24 cellular contexts compared by ENCODE assay signal in genomic region chr10:126179637-126180036, GRCh38.
DNase-seq lines count a peak whose midpoint lies in the region; ATAC-seq, FAIRE-seq and TF ChIP-seq lines count a peak whose summit lies in the region.
"Had no signal": no experiment of that assay in that cellular context is flagged by ENCODE, and none has a peak within 500 bp of the region (broad histone marks: within the 10 kb centered on the region; RNA-seq: fewer than 3 reads in every experiment).

No MANE protein-coding gene starts in this region.

- no peak overlapping the region for H3K4me2 ChIP-seq in HepG2 (ENCODE audit: low read depth, low read length)

- TF ChIP-seq EP300 in HepG2 (IDR thresholded peaks at IDR 0.05; ENCODE audit: low read depth in 2 of 2, low read length in 2 of 2) (no peak), HepG2 (CRISPR knock-in tag; IDR thresholded peaks at IDR 0.05; ENCODE audit: borderline replicate concordance) (no peak)

- TF ChIP-seq POLR2A in GM18505 (IDR thresholded peaks at IDR 0.05; ENCODE audit: borderline replicate concordance, extremely low read depth, insufficient read depth, insufficient read length) (no peak), lower leg skin (IDR thresholded peaks at IDR 0.05) (no peak), HepG2 (IDR thresholded peaks at IDR 0.05; ENCODE audit: insufficient read depth in 1 of 2, low read depth in 2 of 2, low read length in 2 of 2) (no peak)

- H3K9me3 Mint-ChIP-seq in memory B cell = peaks cover 2% of the 10 kb centered on the region
- no peaks in the 10 kb centered on the region for H3K9me3 Mint-ChIP-seq in activated CD4-positive, alpha-beta T cell treated with anti-CD3 and anti-CD28 coated beads, Interleukin-2, amount 10 ng/mL, durations not matched to agents 7 days and 5 days
- H3K9me3 Mint-ChIP-seq: activated CD4-positive, alpha-beta T cell treated with anti-CD3 and anti-CD28 coated beads, Interleukin-2, amount 10 ng/mL, durations not matched to agents 24 days and 14 days; CD8-positive, alpha-beta memory T cell had no signal

- no TSS peak for BruUV-seq in HepG2 (replicated peaks; lab: Mats Ljungman, UMichigan)

- no peak for TF ChIP-seq RAD21 in HepG2 (CRISPR knock-in tag; IDR thresholded peaks at IDR 0.05)

- H3K36me3 Mint-ChIP-seq in memory B cell = no peaks in the 10 kb centered on the region
- no peaks in the 10 kb centered on the region for H3K36me3 Mint-ChIP-seq in activated CD4-positive, alpha-beta T cell treated with anti-CD3 and anti-CD28 coated beads, Interleukin-2, amount 10 ng/mL, durations not matched to agents 7 days and 5 days (ENCODE audit: low read depth)
- H3K36me3 Mint-ChIP-seq: CD8-positive, alpha-beta memory T cell had no signal

- no peak for FAIRE-seq in HepG2 (lab: Jason Lieb, UNC)

- H3K27me3 Mint-ChIP-seq in memory B cell = no peaks in the 10 kb centered on the region
- H3K27me3 Mint-ChIP-seq in activated CD4-positive, alpha-beta T cell treated with anti-CD3 and anti-CD28 coated beads, Interleukin-2, amount 10 ng/mL, durations not matched to agents 7 days and 5 days = no peaks in the 10 kb centered on the region
- H3K27me3 Mint-ChIP-seq: activated CD4-positive, alpha-beta T cell treated with anti-CD3 and anti-CD28 coated beads, Interleukin-2, amount 10 ng/mL, durations not matched to agents 24 days and 14 days; CD8-positive, alpha-beta memory T cell had no signal

- POLR2A ChIA-PET in activated CD4-positive, alpha-beta T cell treated with anti-CD3 and anti-CD28 coated beads, Interleukin-2, amount 10 ng/mL, durations not matched to agents 7 days and 5 days (lab: Charles Lee) = no interaction called here
- POLR2A ChIA-PET in HepG2 (lab: Yijun Ruan, JAX) = no interaction called here

- in situ Hi-C loops in HAP-1 (cut with MboI; ENCODE audit: low sequenced_read_pairs) (no loop called here), HepG2 (cut with HindIII; ENCODE audit: extremely low pct_ligation_motif_present, low pct_unique_long_range_greater_than_20kb) (no loop called here)

- 82 to 88% methylated on average over 7 of the region's 7 CpGs for WGBS in lower leg skin, 2 donors
- WGBS in HepG2 (ENCODE audit: low lambda C conversion rate) = 28% methylated on average over 7 of the region's 7 CpGs

- intact Hi-C loops in lower leg skin (cut with DNase I; ENCODE audit: low total_unique reads) = no loop called here
- intact Hi-C loops in HepG2 (cut with micrococcal nuclease; ENCODE audit: unreplicated experiment) = no loop called here

- no peak overlapping the region for H3K9ac ChIP-seq in HepG2 (ENCODE audit: insufficient read depth, low read depth, low read length)

- H3K27ac ChIP-seq in HepG2 (ENCODE audit: extremely low read length, insufficient read depth, low read length) = no peak overlapping the region
- H3K27ac ChIP-seq: dorsolateral prefrontal cortex, gastrocnemius medialis, neutrophil, thyroid gland had no signal

- no peak overlapping the region for H2AFZ ChIP-seq in HepG2 (ENCODE audit: low read length)

- DNase-seq in Kasumi-1 (lab: John Stamatoyannopoulos, UW) (peak; percentile 93), memory B cell (ENCODE audit: low spot score in 2 of 2) (peak in 1 of 2 donors; percentile 4), HAP-1 (ENCODE audit: low spot score in 2 of 2) (no peak), lower leg skin (ENCODE audit: low spot score in 2 of 2) (no peak), HepG2 (ENCODE audit: low spot score) (no peak)
- DNase-seq in activated CD4-positive, alpha-beta T cell treated with anti-CD3 and anti-CD28 coated beads, Interleukin-2, amount 10 ng/mL, durations not matched to agents 7 days and 5 days = no peak
- DNase-seq: ACHN; activated CD4-positive, alpha-beta T cell treated with anti-CD3 and anti-CD28 coated beads, Interleukin-2, amount 10 ng/mL, durations not matched to agents 24 days and 14 days; activated gamma-delta T cell treated with Interleukin-2 at 50 U/mL for 16 hours; caudate nucleus; CD8-positive, alpha-beta memory T cell; DND-41; dorsolateral prefrontal cortex; erythroblast; gastrocnemius medialis; midbrain; NCI-H1105; NCI-H2171; NCI-H774; thyroid gland had no signal

- H3K27me3 ChIP-seq in HAP-1 (ENCODE audit: low read depth) (no peaks in the 10 kb centered on the region), HepG2 (ENCODE audit: control insufficient read depth in 1 of 2, insufficient read depth in 2 of 2, low read length in 2 of 2) (peaks cover 0 to 16% of the 10 kb centered on the region in 2 experiments; a peak in 3 of 5 replicates)
- H3K27me3 ChIP-seq: dorsolateral prefrontal cortex, gastrocnemius medialis, thyroid gland had no signal

- H3K4me1 ChIP-seq in HAP-1 (peaks cover 30% of the 10 kb centered on the region), HepG2 (ENCODE audit: insufficient read depth, low read length) (peaks cover 7% of the 10 kb centered on the region; the same call in 1 of the 2 replicates)
- H3K4me1 ChIP-seq: gastrocnemius medialis had no signal

- no peaks in the 10 kb centered on the region for H4K20me1 ChIP-seq in HepG2 (ENCODE audit: insufficient read depth, low read length)

- H3K4me3 ChIP-seq in HAP-1 (no peak overlapping the region), lower leg skin (ENCODE audit: low read depth, poor library complexity, severe bottlenecking) (no peak overlapping the region), HepG2 (replicated peaks in 1 of 3; ENCODE audit: insufficient read depth in 1 of 3, low read depth in 2 of 3, low read length in 3 of 3) (no peak overlapping the region)
- H3K4me3 ChIP-seq: dorsolateral prefrontal cortex, gastrocnemius medialis, thyroid gland had no signal

- TF ChIP-seq CTCF in lower leg skin (IDR thresholded peaks at IDR 0.05) = no peak
- TF ChIP-seq CTCF in HepG2 (CRISPR knock-in tag; IDR thresholded peaks at IDR 0.05) = no peak

- H3K79me2 ChIP-seq in HepG2 (ENCODE audit: insufficient read depth, low read length) = no peaks in the 10 kb centered on the region

- H3K36me3 ChIP-seq in HAP-1 (replicated peaks) = no peaks in the 10 kb centered on the region
- no peaks in the 10 kb centered on the region for H3K36me3 ChIP-seq in HepG2 (replicated peaks in 1 of 2; ENCODE audit: control insufficient read depth in 1 of 2, insufficient read depth in 2 of 2, low read length in 2 of 2)
- H3K36me3 ChIP-seq: gastrocnemius medialis, neutrophil, thyroid gland had no signal

- H3K27ac Mint-ChIP-seq in memory B cell = peak overlapping the region; percentile 45
- no peak overlapping the region for H3K27ac Mint-ChIP-seq in activated CD4-positive, alpha-beta T cell treated with anti-CD3 and anti-CD28 coated beads, Interleukin-2, amount 10 ng/mL, durations not matched to agents 7 days and 5 days
- H3K27ac Mint-ChIP-seq: activated CD4-positive, alpha-beta T cell treated with anti-CD3 and anti-CD28 coated beads, Interleukin-2, amount 10 ng/mL, durations not matched to agents 24 days and 14 days; CD8-positive, alpha-beta memory T cell had no signal

- H3K9me3 ChIP-seq in HAP-1 (no peaks in the 10 kb centered on the region), HepG2 (ENCODE audit: low read length) (no peaks in the 10 kb centered on the region)
- H3K9me3 ChIP-seq: gastrocnemius medialis, neutrophil, thyroid gland had no signal

- ATAC-seq in GM18505 (IDR thresholded peaks at IDR 0.05; ENCODE audit: unreplicated experiment) (peak; percentile 85), HG02759 (IDR thresholded peaks at IDR 0.05; ENCODE audit: unreplicated experiment) (peak; percentile 83), memory B cell (ENCODE audit: low read depth) (peak; percentile 93), HepG2 (no peak)
- ATAC-seq: gastrocnemius medialis, SK-N-SH treated with all-trans-retinoic acid at 6 μM for 48 hours had no signal

- peaks cover 5% of the 10 kb centered on the region for H3K4me1 Mint-ChIP-seq in memory B cell
- H3K4me1 Mint-ChIP-seq in activated CD4-positive, alpha-beta T cell treated with anti-CD3 and anti-CD28 coated beads, Interleukin-2, amount 10 ng/mL, durations not matched to agents 7 days and 5 days = no peaks in the 10 kb centered on the region
- H3K4me1 Mint-ChIP-seq: activated CD4-positive, alpha-beta T cell treated with anti-CD3 and anti-CD28 coated beads, Interleukin-2, amount 10 ng/mL, durations not matched to agents 24 days and 14 days; CD8-positive, alpha-beta memory T cell had no signal

- CTCF ChIA-PET in activated CD4-positive, alpha-beta T cell treated with anti-CD3 and anti-CD28 coated beads, Interleukin-2, amount 10 ng/mL, durations not matched to agents 7 days and 5 days (lab: Charles Lee) = no interaction called here
- CTCF ChIA-PET in HepG2 (lab: Yijun Ruan, JAX; ENCODE audit: low intra/inter-chr PET ratio, low total read pairs) = no interaction called here

- no peak overlapping the region for H3K4me3 Mint-ChIP-seq in memory B cell
- H3K4me3 Mint-ChIP-seq in activated CD4-positive, alpha-beta T cell treated with anti-CD3 and anti-CD28 coated beads, Interleukin-2, amount 10 ng/mL, durations not matched to agents 7 days and 5 days = no peak overlapping the region
- H3K4me3 Mint-ChIP-seq: activated CD4-positive, alpha-beta T cell treated with anti-CD3 and anti-CD28 coated beads, Interleukin-2, amount 10 ng/mL, durations not matched to agents 24 days and 14 days; CD8-positive, alpha-beta memory T cell had no signal

TF ChIP-seq in HepG2, 621 proteins besides CTCF, POLR2A, EP300 and RAD21 (continues in another document):
- TF ChIP-seq ATRX (CRISPR knock-in tag; IDR thresholded peaks at IDR 0.05; ENCODE audit: borderline replicate concordance) (no peak), ZNF768 (CRISPR knock-in tag; IDR thresholded peaks at IDR 0.05) (no peak), THRA (CRISPR knock-in tag; IDR thresholded peaks at IDR 0.05; ENCODE audit: borderline replicate concordance) (no peak)

Comparison
In these comparisons a context has a peak if more than half of its experiments do, and no peak if none do; other contexts are left out.
1. DNase-seq: peak in Kasumi-1 (2 of 2); none in HAP-1 (0 of 2), lower leg skin (0 of 2), activated CD4-positive, alpha-beta T cell treated with anti-CD3 and anti-CD28 coated beads, Interleukin-2, amount 10 ng/mL, durations not matched to agents 7 days and 5 days (single experiment) and HepG2 (single experiment).